Comparison of ENCODE assay signal across 23 cellular contexts in the genomic region with DNA sequence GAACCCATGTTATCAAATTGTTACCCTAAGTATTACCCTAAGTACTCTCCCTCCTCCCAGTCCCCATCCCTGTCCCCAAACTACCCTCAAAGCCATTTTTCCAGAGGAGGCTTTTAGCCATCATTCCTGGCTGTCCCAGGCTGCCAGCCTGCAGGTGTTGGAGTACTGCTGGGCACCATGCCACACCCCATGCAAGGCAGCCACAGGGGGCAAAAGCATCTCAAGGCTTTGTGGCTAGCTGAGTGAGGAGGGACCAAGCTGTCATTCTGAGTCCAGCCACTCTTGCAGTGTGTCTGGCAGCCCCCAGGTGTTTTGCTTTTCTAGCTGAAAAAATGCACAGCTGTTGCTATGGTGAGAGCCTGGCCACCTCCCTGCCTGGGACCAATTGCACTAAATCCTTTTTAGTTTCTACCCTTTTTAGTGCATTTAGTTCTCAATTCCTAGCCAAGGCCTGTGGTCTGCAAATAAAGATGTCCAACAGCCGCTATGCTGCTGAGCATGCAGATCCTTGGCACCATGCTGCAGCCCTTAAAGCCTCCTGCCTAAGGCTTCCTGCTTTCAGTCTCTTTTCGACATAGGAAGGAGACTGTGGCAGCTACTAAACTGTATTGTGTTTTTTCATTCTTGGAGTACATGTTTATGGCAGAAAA. TPM values are rescaled to one million over a fixed set of nuclear protein-coding genes. Genes with fewer than 3 reads are reported as not detected.
DNase-seq lines count a peak whose midpoint lies in the region; ATAC-seq and TF ChIP-seq lines count a peak whose summit lies in the region.
"Had no signal": no experiment of that assay in that cellular context is flagged by ENCODE, and none has a peak within 500 bp of the region (broad histone marks: within the 10 kb centered on the region; RNA-seq: fewer than 3 reads in every experiment).

No MANE protein-coding gene starts in this region.

- H3K27me3 Mint-ChIP-seq in type B pancreatic cell = no peaks in the 10 kb centered on the region
- H3K27me3 Mint-ChIP-seq: activated CD8-positive, alpha-beta memory T cell treated with anti-CD3 and anti-CD28 coated beads, Interleukin-2, amount 10 ng/mL, durations not matched to agents 7 days and 5 days; activated naive CD8-positive, alpha-beta T cell treated with anti-CD3 and anti-CD28 coated beads, Interleukin-2, amount 10 ng/mL, durations not matched to agents 7 days and 5 days; activated T-helper 17 cell treated with anti-CD3 and anti-CD28 coated beads, Interleukin-2, amount 50 U/mL, for 72 hours; CD4-positive, CD25-positive, alpha-beta regulatory T cell had no signal

- no peak for ATAC-seq in GM21360 (IDR thresholded peaks at IDR 0.05; ENCODE audit: unreplicated experiment)
- ATAC-seq: activated CD8-positive, alpha-beta memory T cell treated with anti-CD3 and anti-CD28 coated beads, Interleukin-2, amount 10 ng/mL, durations not matched to agents 7 days and 5 days; activated T-helper 17 cell treated with anti-CD3 and anti-CD28 coated beads, Interleukin-2, amount 50 U/mL, for 72 hours; GM12878 had no signal

- no peak overlapping the region for H3K4me3 ChIP-seq in H7 (ENCODE audit: insufficient read depth, low read depth, low read length)
- H3K4me3 ChIP-seq: coronary artery, GM12878, tibial nerve had no signal

- DNase-seq in COR-L47 (lab: John Stamatoyannopoulos, UW) (peak; percentile 86), H7 (peak; percentile 40), NCI-H524 treated with DMSO at 0.1 percent for 48 hours (lab: John Stamatoyannopoulos, UW) (peak; percentile 27), globus pallidus (ENCODE audit: low spot score) (peak; percentile 16), type B pancreatic cell (ENCODE audit: extremely low spot score, unreplicated experiment) (no peak)
- no peak for DNase-seq in activated CD4-positive, alpha-beta T cell treated with anti-CD3 and anti-CD28 coated beads, Interleukin-2, amount 50 U/mL, for 4 hours
- DNase-seq: activated CD4-positive, alpha-beta T cell treated with anti-CD3 and anti-CD28 coated beads for 1 hour; activated CD8-positive, alpha-beta memory T cell treated with anti-CD3 and anti-CD28 coated beads, Interleukin-2, amount 10 ng/mL, durations not matched to agents 7 days and 5 days; activated naive CD8-positive, alpha-beta T cell treated with anti-CD3 and anti-CD28 coated beads, Interleukin-2, amount 10 ng/mL, durations not matched to agents 7 days and 5 days; CD4-positive, CD25-positive, alpha-beta regulatory T cell; Karpas-422; NCI-H1105 treated with DMSO at 0.1 percent for 48 hours; NCI-H510A treated with DMSO at 0.1 percent for 48 hours; nephron progenitor cell; Right ventricle myocardium superior; stimulated activated CD4-positive, alpha-beta T cell treated with anti-CD3 and anti-CD28 coated beads, Interleukin-2, amount 100 ng/mL, for 24 hours; stimulated activated naive CD4-positive, alpha-beta T cell treated with Interleukin-2 at 50 U/mL for 16 hours; SW 1271 had no signal

- H3K27ac Mint-ChIP-seq in type B pancreatic cell = no peak overlapping the region
- H3K27ac Mint-ChIP-seq: activated CD8-positive, alpha-beta memory T cell treated with anti-CD3 and anti-CD28 coated beads, Interleukin-2, amount 10 ng/mL, durations not matched to agents 7 days and 5 days; activated naive CD8-positive, alpha-beta T cell treated with anti-CD3 and anti-CD28 coated beads, Interleukin-2, amount 10 ng/mL, durations not matched to agents 7 days and 5 days; activated T-helper 17 cell treated with anti-CD3 and anti-CD28 coated beads, Interleukin-2, amount 50 U/mL, for 72 hours; nephron progenitor cell had no signal

- H3K36me3 Mint-ChIP-seq in type B pancreatic cell = peaks cover 27% of the 10 kb centered on the region

- H3K9me3 Mint-ChIP-seq in type B pancreatic cell = no peaks in the 10 kb centered on the region
- H3K9me3 Mint-ChIP-seq: activated naive CD8-positive, alpha-beta T cell treated with anti-CD3 and anti-CD28 coated beads, Interleukin-2, amount 10 ng/mL, durations not matched to agents 7 days and 5 days; activated T-helper 17 cell treated with anti-CD3 and anti-CD28 coated beads, Interleukin-2, amount 50 U/mL, for 72 hours; CD4-positive, CD25-positive, alpha-beta regulatory T cell; nephron progenitor cell had no signal

- H3K4me1 Mint-ChIP-seq in type B pancreatic cell (ENCODE audit: unreplicated experiment) = peaks cover 13% of the 10 kb centered on the region
- H3K4me1 Mint-ChIP-seq: activated CD8-positive, alpha-beta memory T cell treated with anti-CD3 and anti-CD28 coated beads, Interleukin-2, amount 10 ng/mL, durations not matched to agents 7 days and 5 days; activated naive CD8-positive, alpha-beta T cell treated with anti-CD3 and anti-CD28 coated beads, Interleukin-2, amount 10 ng/mL, durations not matched to agents 7 days and 5 days; activated T-helper 17 cell treated with anti-CD3 and anti-CD28 coated beads, Interleukin-2, amount 50 U/mL, for 72 hours; nephron progenitor cell had no signal

- no peak overlapping the region for H3K4me3 Mint-ChIP-seq in type B pancreatic cell
- H3K4me3 Mint-ChIP-seq: activated CD8-positive, alpha-beta memory T cell treated with anti-CD3 and anti-CD28 coated beads, Interleukin-2, amount 10 ng/mL, durations not matched to agents 7 days and 5 days; activated naive CD8-positive, alpha-beta T cell treated with anti-CD3 and anti-CD28 coated beads, Interleukin-2, amount 10 ng/mL, durations not matched to agents 7 days and 5 days; activated T-helper 17 cell treated with anti-CD3 and anti-CD28 coated beads, Interleukin-2, amount 50 U/mL, for 72 hours; CD4-positive, CD25-positive, alpha-beta regulatory T cell; nephron progenitor cell had no signal

- H3K36me3 ChIP-seq in H7 (replicated peaks; ENCODE audit: control insufficient read depth, insufficient read depth, low read length) = peaks cover 7% of the 10 kb centered on the region

- H3K27me3 ChIP-seq in H7 (ENCODE audit: control insufficient read depth, insufficient read depth, low read length) = no peaks in the 10 kb centered on the region
- H3K27me3 ChIP-seq: tibial nerve had no signal

- no peak for TF ChIP-seq CTCF in type B pancreatic cell (conservative IDR thresholded peaks at IDR 0.05)

RNA-seq across cellular contexts. Expression of a gene that starts 50.4 kb away (rescaled TPM):
- total RNA-seq in H7 (2014; rRNA removed; shearing (Covaris generic)) = 0.69 and 1.1 TPM in 2 replicates
- 1.1 and 1.7 TPM in 2 replicates for total RNA-seq in type B pancreatic cell (ENCODE audit: low replicate concordance)

RNA-seq across cellular contexts. Expression of a gene that starts 55.8 kb away (rescaled TPM):
- 26.2 and 36.2 TPM in 2 replicates for total RNA-seq in H7 (2014; rRNA removed; shearing (Covaris generic))
- 41.2 and 51.4 TPM in 2 replicates for total RNA-seq in type B pancreatic cell (ENCODE audit: low replicate concordance)

RNA-seq across cellular contexts. Expression of a gene that starts 55.8 kb away (rescaled TPM):
- 5.6 and 13.0 TPM in 2 replicates for total RNA-seq in H7 (2014; rRNA removed; shearing (Covaris generic))
- 23.3 and 24.2 TPM in 2 replicates for total RNA-seq in type B pancreatic cell (ENCODE audit: low replicate concordance)

Comparison
In these comparisons a context has a peak if more than half of its experiments do, and no peak if none do; other contexts are left out.
1. DNase-seq: peak in COR-L47 (single experiment), H7 (single experiment), NCI-H524 treated with DMSO at 0.1 percent for 48 hours (single experiment) and globus pallidus (single experiment); none in type B pancreatic cell (single experiment) and activated CD4-positive, alpha-beta T cell treated with anti-CD3 and anti-CD28 coated beads, Interleukin-2, amount 50 U/mL, for 4 hours (0 of 2).